ENCODE assay signal across 17 cellular contexts in the genomic region with DNA sequence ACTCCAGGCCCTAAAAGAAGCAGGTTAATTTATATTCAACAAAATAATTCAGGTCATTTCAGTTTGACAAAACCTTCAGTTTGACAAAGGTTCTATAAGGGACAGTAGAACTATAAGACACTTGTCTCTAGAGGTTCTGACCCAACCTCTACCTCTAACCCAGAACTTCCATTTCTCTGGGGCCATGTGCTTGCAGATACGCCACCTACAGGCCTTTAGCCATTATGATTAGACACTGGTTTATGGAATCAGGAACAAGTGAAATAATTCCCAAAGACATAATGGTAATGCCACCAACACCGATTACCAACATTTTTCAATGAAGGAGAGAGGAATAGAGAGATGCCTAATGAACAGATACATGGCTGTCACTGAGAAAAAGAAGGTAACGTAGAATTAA.
A peak's percentile ranks its signal among the peaks of the same experiment; 100 is the strongest.
DNase-seq lines count a peak whose midpoint lies in the region; ATAC-seq and TF ChIP-seq lines count a peak whose summit lies in the region.
"Had no signal": no experiment of that assay in that cellular context is flagged by ENCODE, and none has a peak within 500 bp of the region (broad histone marks: within the 10 kb centered on the region; RNA-seq: fewer than 3 reads in every experiment).

No MANE protein-coding gene starts in this region.

- no peaks in the 10 kb centered on the region for H3K27me3 Mint-ChIP-seq in GM23338 (ENCODE audit: insufficient read depth, low read depth, poor library complexity)
- H3K27me3 Mint-ChIP-seq: CD8-positive, alpha-beta memory T cell; IgD-negative memory B cell; naive thymus-derived CD4-positive, alpha-beta T cell had no signal

- ATAC-seq in GM23338 (no peak), GM21825 (IDR thresholded peaks at IDR 0.05; ENCODE audit: unreplicated experiment) (no peak)
- ATAC-seq: activated T-cell treated with anti-CD3 and anti-CD28 coated beads, Interleukin-2, amount 50 U/mL, for 4 hours; naive thymus-derived CD4-positive, alpha-beta T cell had no signal

- H3K9me3 Mint-ChIP-seq in GM23338, result no peaks in the 10 kb centered on the region; the same call in 2 of the 3 replicates

- no peaks in the 10 kb centered on the region for H3K79me2 ChIP-seq in GM23338 (replicated peaks; ENCODE audit: insufficient read depth)
- no peaks in the 10 kb centered on the region for H3K79me2 ChIP-seq in hepatocyte

- no peaks in the 10 kb centered on the region for H3F3A ChIP-seq in GM23338 (replicated peaks; ENCODE audit: low read depth)

- H3K4me3 ChIP-seq in AG10803 (ENCODE audit: low read length), result no peak overlapping the region
- H3K4me3 ChIP-seq in GM23338, result no peak overlapping the region
- no peak overlapping the region for H3K4me3 ChIP-seq in hepatocyte
- no peak overlapping the region for H3K4me3 ChIP-seq in thyroid gland (replicated peaks in 1 of 3)
- H3K4me3 ChIP-seq: colonic mucosa, thoracic aorta had no signal

- no peaks in the 10 kb centered on the region for H4K20me1 ChIP-seq in GM23338 (replicated peaks; ENCODE audit: insufficient read depth)
- H4K20me1 ChIP-seq in hepatocyte (ENCODE audit: insufficient read depth, poor library complexity, severe bottlenecking), result no peaks in the 10 kb centered on the region

- H3K27ac ChIP-seq in GM23338 (ENCODE audit: low read depth) (no peak overlapping the region), RWPE1 (no peak overlapping the region), hepatocyte (no peak overlapping the region), thyroid gland (no peak overlapping the region)
- H3K27ac ChIP-seq: colonic mucosa, thoracic aorta had no signal

- intact Hi-C loops in thyroid gland (cut with DNase I), result no loop called here

- POLR2A ChIA-PET in RWPE1 (lab: Yijun Ruan, JAX; ENCODE audit: low non-redundant PET), result no interaction called here

- TF ChIP-seq POLR2A in thyroid gland (IDR thresholded peaks at IDR 0.05), result no peak

- H3K36me3 ChIP-seq in GM23338 (ENCODE audit: insufficient read depth) (no peaks in the 10 kb centered on the region), hepatocyte (replicated peaks; ENCODE audit: insufficient read depth, low read depth) (no peaks in the 10 kb centered on the region), thyroid gland (no peaks in the 10 kb centered on the region)
- H3K36me3 ChIP-seq: colonic mucosa, thoracic aorta had no signal

- 82% methylated on average over 3 of the region's 3 CpGs for WGBS in hepatocyte (ENCODE audit: low lambda C conversion rate, missing lambda C conversion rate)
- WGBS in thyroid gland, 2 donors, result 89 to 95% methylated on average over 3 of the region's 3 CpGs

- H3K4me1 Mint-ChIP-seq in GM23338, result no peaks in the 10 kb centered on the region; the same call in 2 of the 3 replicates
- H3K4me1 Mint-ChIP-seq: CD8-positive, alpha-beta memory T cell; IgD-negative memory B cell; naive thymus-derived CD4-positive, alpha-beta T cell had no signal

- peak; percentile 20; the same call in 1 of the 2 replicates for TF ChIP-seq CTCF in AG10803 (conservative IDR thresholded peaks at IDR 0.05; ENCODE audit: low read length)
- TF ChIP-seq CTCF in GM23338 (conservative IDR thresholded peaks at IDR 0.05; ENCODE audit: low read depth in 2 of 2), result peak; percentile 65 to 70
- TF ChIP-seq CTCF in RWPE1 (conservative IDR thresholded peaks at IDR 0.05; ENCODE audit: low read depth), result peak; percentile 24; the same call in 1 of the 2 replicates
- peak; percentile 36 for TF ChIP-seq CTCF in hepatocyte (IDR thresholded peaks at IDR 0.05; ENCODE audit: poor library complexity)
- no peak for TF ChIP-seq CTCF in thyroid gland (IDR thresholded peaks at IDR 0.05)

- CTCF ChIA-PET in RWPE1 (lab: Yijun Ruan, JAX), result no interaction called here

- no peaks in the 10 kb centered on the region; the same call in 2 of the 3 replicates for H3K36me3 Mint-ChIP-seq in GM23338 (ENCODE audit: low read depth)
- H3K36me3 Mint-ChIP-seq: CD8-positive, alpha-beta memory T cell; IgD-negative memory B cell; naive thymus-derived CD4-positive, alpha-beta T cell had no signal

- no peak for DNase-seq in AG10803 (ENCODE audit: low read depth)
- DNase-seq in GM23338 (ENCODE audit: low spot score), result peak; percentile 44
- DNase-seq in RWPE1 (ENCODE audit: low spot score), result no peak
- DNase-seq in hepatocyte (ENCODE audit: low spot score), result peak; percentile 6
- DNase-seq in HK-2 (ENCODE audit: unreplicated experiment), result no peak
- DNase-seq in thyroid gland, result no peak
- no peak for DNase-seq in Ammon's horn (ENCODE audit: low spot score)
- DNase-seq: activated T-cell treated with anti-CD3 and anti-CD28 coated beads, Interleukin-2, amount 50 U/mL, for 4 hours; CD8-positive, alpha-beta memory T cell; colonic mucosa; naive thymus-derived CD4-positive, alpha-beta T cell; NCI-H774; stimulated activated CD4-positive, alpha-beta T cell treated with anti-CD3 and anti-CD28 coated beads, Interleukin-2, amount 100 ng/mL, for 24 hours; T1000 had no signal

- no peak overlapping the region for H3K4me3 Mint-ChIP-seq in GM23338
- H3K4me3 Mint-ChIP-seq: activated T-cell treated with anti-CD3 and anti-CD28 coated beads, Interleukin-2, amount 50 U/mL, for 4 hours; CD8-positive, alpha-beta memory T cell; IgD-negative memory B cell; naive thymus-derived CD4-positive, alpha-beta T cell had no signal

- H3K9me2 ChIP-seq in GM23338 (ENCODE audit: insufficient read depth) (no peaks in the 10 kb centered on the region), hepatocyte (replicated peaks; ENCODE audit: insufficient read depth) (no peaks in the 10 kb centered on the region)

- no peaks in the 10 kb centered on the region for H3K27me3 ChIP-seq in GM23338 (ENCODE audit: insufficient read depth)
- no peaks in the 10 kb centered on the region for H3K27me3 ChIP-seq in hepatocyte
- no peaks in the 10 kb centered on the region for H3K27me3 ChIP-seq in thyroid gland
- H3K27me3 ChIP-seq: colonic mucosa had no signal

- H3K4me1 ChIP-seq in GM23338 (ENCODE audit: insufficient read depth) (no peaks in the 10 kb centered on the region), hepatocyte (ENCODE audit: insufficient read depth) (no peaks in the 10 kb centered on the region), thyroid gland (no peaks in the 10 kb centered on the region)
- H3K4me1 ChIP-seq: colonic mucosa had no signal

- H3K27ac Mint-ChIP-seq in GM23338, result no peak overlapping the region
- H3K27ac Mint-ChIP-seq: CD8-positive, alpha-beta memory T cell; IgD-negative memory B cell; naive thymus-derived CD4-positive, alpha-beta T cell had no signal

- H3K4me2 ChIP-seq in GM23338, result no peak overlapping the region
- no peak overlapping the region for H3K4me2 ChIP-seq in hepatocyte

- no peak overlapping the region for H2AFZ ChIP-seq in GM23338
- no peak overlapping the region for H2AFZ ChIP-seq in hepatocyte

- H3K9me3 ChIP-seq in hepatocyte (ENCODE audit: low read depth) (no peaks in the 10 kb centered on the region), thyroid gland (no peaks in the 10 kb centered on the region)
- H3K9me3 ChIP-seq: colonic mucosa, thoracic aorta had no signal

TF ChIP-seq in GM23338, 12 proteins besides CTCF, POLR2A, EP300 and RAD21 (continues in another document):
- TF ChIP-seq, protein P1, sequence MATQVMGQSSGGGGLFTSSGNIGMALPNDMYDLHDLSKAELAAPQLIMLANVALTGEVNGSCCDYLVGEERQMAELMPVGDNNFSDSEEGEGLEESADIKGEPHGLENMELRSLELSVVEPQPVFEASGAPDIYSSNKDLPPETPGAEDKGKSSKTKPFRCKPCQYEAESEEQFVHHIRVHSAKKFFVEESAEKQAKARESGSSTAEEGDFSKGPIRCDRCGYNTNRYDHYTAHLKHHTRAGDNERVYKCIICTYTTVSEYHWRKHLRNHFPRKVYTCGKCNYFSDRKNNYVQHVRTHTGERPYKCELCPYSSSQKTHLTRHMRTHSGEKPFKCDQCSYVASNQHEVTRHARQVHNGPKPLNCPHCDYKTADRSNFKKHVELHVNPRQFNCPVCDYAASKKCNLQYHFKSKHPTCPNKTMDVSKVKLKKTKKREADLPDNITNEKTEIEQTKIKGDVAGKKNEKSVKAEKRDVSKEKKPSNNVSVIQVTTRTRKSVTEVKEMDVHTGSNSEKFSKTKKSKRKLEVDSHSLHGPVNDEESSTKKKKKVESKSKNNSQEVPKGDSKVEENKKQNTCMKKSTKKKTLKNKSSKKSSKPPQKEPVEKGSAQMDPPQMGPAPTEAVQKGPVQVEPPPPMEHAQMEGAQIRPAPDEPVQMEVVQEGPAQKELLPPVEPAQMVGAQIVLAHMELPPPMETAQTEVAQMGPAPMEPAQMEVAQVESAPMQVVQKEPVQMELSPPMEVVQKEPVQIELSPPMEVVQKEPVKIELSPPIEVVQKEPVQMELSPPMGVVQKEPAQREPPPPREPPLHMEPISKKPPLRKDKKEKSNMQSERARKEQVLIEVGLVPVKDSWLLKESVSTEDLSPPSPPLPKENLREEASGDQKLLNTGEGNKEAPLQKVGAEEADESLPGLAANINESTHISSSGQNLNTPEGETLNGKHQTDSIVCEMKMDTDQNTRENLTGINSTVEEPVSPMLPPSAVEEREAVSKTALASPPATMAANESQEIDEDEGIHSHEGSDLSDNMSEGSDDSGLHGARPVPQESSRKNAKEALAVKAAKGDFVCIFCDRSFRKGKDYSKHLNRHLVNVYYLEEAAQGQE (IDR thresholded peaks at IDR 0.05; ENCODE audit: unreplicated experiment), result no peak

Comparison
In these comparisons a context has a peak if more than half of its experiments do, and no peak if none do; other contexts are left out.
1. DNase-seq: peak in GM23338 (single experiment) and hepatocyte (single experiment); none in AG10803 (single experiment), RWPE1 (single experiment), HK-2 (single experiment), thyroid gland (0 of 2) and Ammon's horn (single experiment).
2. CTCF ChIP-seq: peak in AG10803 (single experiment), GM23338 (2 of 2), RWPE1 (single experiment) and hepatocyte (single experiment); none in thyroid gland (0 of 6).